In genomic region chr4:185217390-185217985, GRCh38 we compare ENCODE assay signal across 1 cellular context.
TF ChIP-seq lines count a peak whose summit lies in the region.

No MANE protein-coding gene starts in this region.

TF ChIP-seq in GM12878, 131 proteins besides CTCF, POLR2A, EP300 and RAD21:
- 0 out of 2 replicates have a peak, but pooled peaks have one; percentile 26 for TF ChIP-seq MLLT1 (IDR thresholded peaks at IDR 0.05)
- TF ChIP-seq ZBED1 (IDR thresholded peaks at IDR 0.05; ENCODE audit: borderline replicate concordance), result no peak
- peak; percentile 58 for TF ChIP-seq MEF2B (IDR thresholded peaks at IDR 0.05; ENCODE audit: partially characterized antibody, poor library complexity, severe bottlenecking)
- no peak for TF ChIP-seq SUZ12 (IDR thresholded peaks at IDR 0.05; ENCODE audit: unreplicated experiment)
TF ChIP-seq in GM12878: peak in this region for 2.
